In the genomic region with DNA sequence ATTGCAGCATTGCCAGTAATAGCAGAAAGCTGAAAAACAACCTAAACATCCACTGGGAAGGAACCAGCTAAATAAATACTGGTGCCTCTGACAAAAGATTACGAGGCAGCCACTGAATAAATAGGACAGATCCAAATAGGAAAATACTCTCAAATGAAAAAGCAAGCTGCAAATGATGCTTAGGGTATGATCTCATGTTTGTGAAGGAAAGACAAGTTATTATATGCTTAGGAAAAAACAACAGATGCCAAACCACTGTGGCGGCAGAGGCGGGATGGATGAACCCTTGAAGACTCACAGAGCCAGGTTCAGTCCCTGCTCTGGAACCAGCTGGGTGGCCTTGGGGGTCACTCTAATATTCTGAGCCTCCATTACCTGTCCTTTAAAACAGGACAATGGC, we compare ENCODE assay signal across 25 cellular contexts. TPM values are rescaled to one million over a fixed set of nuclear protein-coding genes. Genes with fewer than 3 reads are reported as not detected.
"Had no signal": no experiment of that assay in that cellular context is flagged by ENCODE, and none has a peak within 500 bp of the region (broad histone marks: within the 10 kb centered on the region; RNA-seq: fewer than 3 reads in every experiment).

No MANE protein-coding gene starts in this region.

- H3K36me3 ChIP-seq: cardiac muscle cell, tibial artery had no signal

- H3K4me3 Mint-ChIP-seq: activated CD4-positive, alpha-beta T cell treated with anti-CD3 and anti-CD28 coated beads, Interleukin-2, amount 10 ng/mL, durations not matched to agents 7 days and 5 days; activated CD8-positive, alpha-beta memory T cell treated with anti-CD3 and anti-CD28 coated beads, Interleukin-2, amount 10 ng/mL, durations not matched to agents 7 days and 5 days; activated CD8-positive, alpha-beta T cell treated with anti-CD3 and anti-CD28 coated beads for 36 hours; activated naive CD8-positive, alpha-beta T cell treated with anti-CD3 and anti-CD28 coated beads, Interleukin-2, amount 50 U/mL, for 24 hours; immature natural killer cell; naive thymus-derived CD4-positive, alpha-beta T cell; neural crest cell; stimulated activated naive CD8-positive, alpha-beta T cell treated with anti-CD3 and anti-CD28 coated beads, Interleukin-15, Interleukin-2, amounts not matched to agents 100 ng/mL and 50 ng/mL, for 24 hours; T-helper 17 cell had no signal

- ATAC-seq: activated CD8-positive, alpha-beta memory T cell treated with anti-CD3 and anti-CD28 coated beads, Interleukin-2, amount 10 ng/mL, durations not matched to agents 7 days and 5 days; activated CD8-positive, alpha-beta T cell treated with anti-CD3 and anti-CD28 coated beads for 36 hours; activated naive CD8-positive, alpha-beta T cell treated with anti-CD3 and anti-CD28 coated beads, Interleukin-2, amount 50 U/mL, for 24 hours; left lobe of liver; naive thymus-derived CD4-positive, alpha-beta T cell; T-helper 17 cell had no signal

- H3K27me3 ChIP-seq: cardiac muscle cell had no signal

- H3K27ac ChIP-seq: cardiac muscle cell, hepatocyte, tibial artery had no signal

- H3K36me3 Mint-ChIP-seq: activated CD8-positive, alpha-beta memory T cell treated with anti-CD3 and anti-CD28 coated beads, Interleukin-2, amount 10 ng/mL, durations not matched to agents 7 days and 5 days; immature natural killer cell; naive thymus-derived CD4-positive, alpha-beta T cell had no signal

- H3K9me3 Mint-ChIP-seq: activated CD8-positive, alpha-beta T cell treated with anti-CD3 and anti-CD28 coated beads for 36 hours; activated naive CD8-positive, alpha-beta T cell treated with anti-CD3 and anti-CD28 coated beads, Interleukin-2, amount 50 U/mL, for 24 hours; immature natural killer cell had no signal

- H3K9me3 ChIP-seq: tibial artery had no signal

- DNase-seq: activated CD4-positive, alpha-beta T cell treated with anti-CD3 and anti-CD28 coated beads, Interleukin-2, amount 10 ng/mL, durations not matched to agents 7 days and 5 days; activated CD4-positive, CD25-positive, alpha-beta regulatory T cell treated with anti-CD3 and anti-CD28 coated beads, Interleukin-2, amount 50 U/mL, for 72 hours; activated CD8-positive, alpha-beta memory T cell treated with anti-CD3 and anti-CD28 coated beads, Interleukin-2, amount 10 ng/mL, durations not matched to agents 7 days and 5 days; activated CD8-positive, alpha-beta T cell treated with anti-CD3 and anti-CD28 coated beads for 36 hours; activated gamma-delta T cell; activated naive CD4-positive, alpha-beta T cell treated with anti-CD3 and anti-CD28 coated beads, Interleukin-2, amount 50 U/mL, for 16 hours; activated naive CD8-positive, alpha-beta T cell treated with anti-CD3 and anti-CD28 coated beads, Interleukin-2, amount 50 U/mL, for 24 hours; activated T-cell treated with anti-CD3 and anti-CD28 coated beads for 4 hours; foreskin melanocyte; immature natural killer cell; naive thymus-derived CD4-positive, alpha-beta T cell; stimulated activated CD4-positive, alpha-beta T cell treated with anti-CD3 and anti-CD28 coated beads, Interleukin-12 subunit alpha, Interleukin-12 subunit beta, amount 100 ng/mL, for 4 hours; stimulated activated CD4-positive, alpha-beta T cell treated with anti-CD3 and anti-CD28 coated beads, Interleukin-4, amount 100 ng/mL, for 4 hours; T-helper 17 cell had no signal

- FAIRE-seq: endometrium, urothelium cell line had no signal

- H3K4me3 ChIP-seq: cardiac muscle cell, hepatocyte, lung, tibial artery had no signal

- H3K4me1 Mint-ChIP-seq: activated CD4-positive, alpha-beta T cell treated with anti-CD3 and anti-CD28 coated beads, Interleukin-2, amount 10 ng/mL, durations not matched to agents 7 days and 5 days; activated CD8-positive, alpha-beta memory T cell treated with anti-CD3 and anti-CD28 coated beads, Interleukin-2, amount 10 ng/mL, durations not matched to agents 7 days and 5 days had no signal

- H3K27ac Mint-ChIP-seq: activated CD4-positive, alpha-beta T cell treated with anti-CD3 and anti-CD28 coated beads, Interleukin-2, amount 10 ng/mL, durations not matched to agents 7 days and 5 days; activated CD8-positive, alpha-beta memory T cell treated with anti-CD3 and anti-CD28 coated beads, Interleukin-2, amount 10 ng/mL, durations not matched to agents 7 days and 5 days; activated CD8-positive, alpha-beta T cell treated with anti-CD3 and anti-CD28 coated beads for 36 hours; activated naive CD8-positive, alpha-beta T cell treated with anti-CD3 and anti-CD28 coated beads, Interleukin-2, amount 50 U/mL, for 24 hours; immature natural killer cell; progenitor cell of endocrine pancreas; stimulated activated naive CD8-positive, alpha-beta T cell treated with anti-CD3 and anti-CD28 coated beads, Interleukin-15, Interleukin-2, amounts not matched to agents 100 ng/mL and 50 ng/mL, for 24 hours; T-helper 17 cell had no signal

RNA-seq across cellular contexts. Expression of a gene that starts 41.6 kb away (rescaled TPM):
- total RNA-seq: activated CD4-positive, alpha-beta T cell treated with anti-CD3 and anti-CD28 coated beads, Interleukin-2, amount 10 ng/mL, durations not matched to agents 7 days and 5 days; epithelial cell of proximal tubule; left lobe of liver had no signal
- polyA plus RNA-seq: immature natural killer cell; naive thymus-derived CD4-positive, alpha-beta T cell had no signal
